8 cellular contexts compared by ENCODE assay signal in genomic region chr10:86401588-86402282, GRCh38. TPM values are rescaled to one million over a fixed set of nuclear protein-coding genes. Genes with fewer than 3 reads are reported as not detected.
DNase-seq lines count a peak whose midpoint lies in the region; ATAC-seq lines count a peak whose summit lies in the region.

No MANE protein-coding gene starts in this region.

- H3K4me1 Mint-ChIP-seq in activated naive CD8-positive, alpha-beta T cell (ENCODE audit: low read depth): peaks cover 24% of the 10 kb centered on the region
- peaks cover 9% of the 10 kb centered on the region in 2 donors for H3K4me1 Mint-ChIP-seq in immature natural killer cell
- peaks cover 17% of the 10 kb centered on the region for H3K4me1 Mint-ChIP-seq in stimulated activated memory B cell treated with anti-CD40 and anti-IgM and Interleukin-4, amounts not matched to agents 10 μg/mL and 1 μg/mL and 100 μg/mL, for 72 hours

- peak overlapping the region; percentile 74 for H3K4me3 Mint-ChIP-seq in activated naive CD8-positive, alpha-beta T cell
- H3K4me3 Mint-ChIP-seq in immature natural killer cell: peak overlapping the region; percentile 36 to 59 (median 54)
- peak overlapping the region; percentile 92 for H3K4me3 Mint-ChIP-seq in stimulated activated memory B cell treated with anti-CD40 and anti-IgM and Interleukin-4, amounts not matched to agents 10 μg/mL and 1 μg/mL and 100 μg/mL, for 72 hours

- H3K36me3 Mint-ChIP-seq in activated naive CD8-positive, alpha-beta T cell: no peaks in the 10 kb centered on the region
- H3K36me3 Mint-ChIP-seq in immature natural killer cell: no peaks in the 10 kb centered on the region
- no peaks in the 10 kb centered on the region for H3K36me3 Mint-ChIP-seq in stimulated activated memory B cell treated with anti-CD40 and anti-IgM and Interleukin-4, amounts not matched to agents 10 μg/mL and 1 μg/mL and 100 μg/mL, for 72 hours

- H3K27ac Mint-ChIP-seq in activated naive CD8-positive, alpha-beta T cell: peak overlapping the region; percentile 51
- H3K27ac Mint-ChIP-seq in immature natural killer cell: no peak overlapping the region
- peak overlapping the region; percentile 95 for H3K27ac Mint-ChIP-seq in stimulated activated memory B cell treated with anti-CD40 and anti-IgM and Interleukin-4, amounts not matched to agents 10 μg/mL and 1 μg/mL and 100 μg/mL, for 72 hours

- no peaks in the 10 kb centered on the region for H3K9me3 Mint-ChIP-seq in activated naive CD8-positive, alpha-beta T cell (ENCODE audit: low read depth)
- no peaks in the 10 kb centered on the region for H3K9me3 Mint-ChIP-seq in immature natural killer cell
- no peaks in the 10 kb centered on the region for H3K9me3 Mint-ChIP-seq in stimulated activated memory B cell treated with anti-CD40 and anti-IgM and Interleukin-4, amounts not matched to agents 10 μg/mL and 1 μg/mL and 100 μg/mL, for 72 hours

- ATAC-seq in stimulated activated memory B cell treated with anti-CD40 and anti-IgM and Interleukin-4, amounts not matched to agents 10 μg/mL and 1 μg/mL and 100 μg/mL, for 72 hours: no peak
- ATAC-seq in HG02938 (IDR thresholded peaks at IDR 0.05; ENCODE audit: unreplicated experiment) (no peak), HG02970 (IDR thresholded peaks at IDR 0.05; ENCODE audit: low FRiP score, unreplicated experiment) (no peak)

- no peaks in the 10 kb centered on the region for H3K27me3 Mint-ChIP-seq in activated naive CD8-positive, alpha-beta T cell
- H3K27me3 Mint-ChIP-seq in immature natural killer cell (ENCODE audit: low read depth in 3 of 3): peaks cover 11 to 18% (median 15%) of the 10 kb centered on the region in 3 donors
- H3K27me3 Mint-ChIP-seq in stimulated activated memory B cell treated with anti-CD40 and anti-IgM and Interleukin-4, amounts not matched to agents 10 μg/mL and 1 μg/mL and 100 μg/mL, for 72 hours: no peaks in the 10 kb centered on the region

- DNase-seq in stimulated activated CD4-positive, alpha-beta T cell treated with anti-CD3 and anti-CD28 coated beads, Interleukin-15, amount 100 ng/mL, for 24 hours: peak; percentile 43
- DNase-seq in stimulated activated CD4-positive, alpha-beta T cell treated with anti-CD3 and anti-CD28 coated beads, Interleukin-1b, Interleukin-23, amount 100 ng/mL, for 48 hours: no peak
- DNase-seq in immature natural killer cell: no peak
- DNase-seq in SW 1271 (lab: John Stamatoyannopoulos, UW): no peak

RNA-seq across cellular contexts. Expression of gene GRID1, which starts 35.1 kb away (rescaled TPM):
- polyA plus RNA-seq in immature natural killer cell: not detected

Comparison
In these comparisons a context has a peak if more than half of its experiments do, and no peak if none do; other contexts are left out.
1. H3K27ac Mint-ChIP-seq: peak in activated naive CD8-positive, alpha-beta T cell (single experiment) and stimulated activated memory B cell treated with anti-CD40 and anti-IgM and Interleukin-4, amounts not matched to agents 10 μg/mL and 1 μg/mL and 100 μg/mL, for 72 hours (single experiment); none in immature natural killer cell (0 of 6).
2. Peak in every context shown above with its lines, with median percentiles within 50 percentile points of each other: H3K4me3 Mint-ChIP-seq.